Comparison of ENCODE assay signal across 6 cellular contexts in the genomic region with DNA sequence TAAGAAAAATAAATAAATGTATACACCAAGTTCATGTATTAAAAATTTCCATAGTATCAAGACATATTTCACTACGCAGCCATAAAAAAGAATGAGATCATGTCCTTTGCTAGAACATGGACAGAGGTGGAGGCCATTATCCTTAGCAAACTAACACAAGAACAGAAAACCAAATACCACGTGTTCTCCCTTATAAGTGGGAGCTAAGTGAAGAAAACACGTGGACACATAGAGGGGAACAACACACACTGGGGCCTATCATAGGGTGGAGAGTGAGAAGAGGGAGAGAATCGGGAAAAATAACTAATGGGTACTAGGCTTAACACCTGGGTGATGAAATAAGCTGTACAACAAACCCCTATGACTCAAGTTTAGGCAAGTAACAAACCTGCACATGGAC.
"Had no signal": no experiment of that assay in that cellular context is flagged by ENCODE, and none has a peak within 500 bp of the region (broad histone marks: within the 10 kb centered on the region; RNA-seq: fewer than 3 reads in every experiment).

No MANE protein-coding gene starts in this region.

- H3K4me3 ChIP-seq: K562 had no signal

- ATAC-seq: K562 had no signal

- DNase-seq: IMR-90, KBM-7, KG1 had no signal

- FAIRE-seq: HTR-8/SVneo, K562 had no signal

- H3K27ac ChIP-seq: HL-60 had no signal
